Comparison of ENCODE assay signal across 9 cellular contexts in the genomic region with DNA sequence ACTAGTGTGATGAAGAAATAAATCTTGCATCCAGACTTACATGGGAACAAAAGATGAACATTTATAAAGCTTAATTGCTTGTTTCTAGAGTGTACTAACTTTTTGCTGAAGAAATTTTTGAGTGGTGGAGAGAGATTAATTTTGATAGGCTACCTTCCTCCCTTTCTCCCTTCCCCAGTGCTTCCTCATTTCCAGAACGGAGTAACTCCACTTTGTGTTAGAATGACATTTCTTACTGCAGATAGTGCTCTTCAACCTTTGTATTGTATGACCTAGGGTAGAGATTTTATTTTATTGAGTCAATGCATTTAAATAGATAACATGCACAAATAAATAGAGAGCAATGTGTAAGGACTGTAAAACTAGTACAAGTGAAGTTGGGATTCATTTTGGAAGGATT. TPM values are rescaled to one million over a fixed set of nuclear protein-coding genes. Genes with fewer than 3 reads are reported as not detected.
DNase-seq lines count a peak whose midpoint lies in the region; ATAC-seq and TF ChIP-seq lines count a peak whose summit lies in the region.
"Had no signal": no experiment of that assay in that cellular context is flagged by ENCODE, and none has a peak within 500 bp of the region (broad histone marks: within the 10 kb centered on the region; RNA-seq: fewer than 3 reads in every experiment).

No MANE protein-coding gene starts in this region.

- no peaks in the 10 kb centered on the region for H3K36me3 ChIP-seq in SK-N-SH (replicated peaks in 1 of 2; ENCODE audit: control insufficient read depth in 1 of 2, insufficient read depth in 2 of 2, low read length in 1 of 2)
- peaks cover 8% of the 10 kb centered on the region; the same call in 1 of the 2 replicates for H3K36me3 ChIP-seq in SJCRH30

- no peak for TF ChIP-seq RAD21 in SK-N-SH (IDR thresholded peaks at IDR 0.05; ENCODE audit: low read length)

- TF ChIP-seq CTCF in SK-N-SH (IDR thresholded peaks at IDR 0.05), result no peak
- no peak for TF ChIP-seq CTCF in fibroblast of mammary gland (conservative IDR thresholded peaks at IDR 0.05; ENCODE audit: control insufficient read depth, insufficient read depth, low read depth, low read length)

- H3K4me3 ChIP-seq in SK-N-SH (ENCODE audit: low read depth in 2 of 2, low read length in 1 of 2) (peak overlapping the region; percentile 85 to 96), SJCRH30 (peak overlapping the region; percentile 90), fibroblast of mammary gland (ENCODE audit: control insufficient read depth, low read depth, low read length) (peak overlapping the region; percentile 85)

- H4K20me1 ChIP-seq in SK-N-SH (ENCODE audit: insufficient read depth), result peaks cover 13% of the 10 kb centered on the region; the same call in 1 of the 2 replicates

- H3K4me2 ChIP-seq in SK-N-SH, result peak overlapping the region; percentile 87

- H3K9me2 ChIP-seq in SK-N-SH, result no peaks in the 10 kb centered on the region

- peaks cover 70% of the 10 kb centered on the region for H3K36me3 Mint-ChIP-seq in stimulated activated effector memory CD8-positive, alpha-beta T cell treated with anti-CD3 and anti-CD28 coated beads, Interleukin-12 subunit alpha, Interleukin-12 subunit beta, amount 100 ng/mL, for 72 hours

- ATAC-seq in SK-N-SH treated with all-trans-retinoic acid at 6 μM for 48 hours (no peak), GM19452 (IDR thresholded peaks at IDR 0.05; ENCODE audit: unreplicated experiment) (no peak)
- no peak for ATAC-seq in stimulated activated effector memory CD8-positive, alpha-beta T cell treated with anti-CD3 and anti-CD28 coated beads, Interleukin-12 subunit alpha, Interleukin-12 subunit beta, amount 100 ng/mL, for 72 hours

- H3K79me2 ChIP-seq in SK-N-SH (ENCODE audit: insufficient read depth), result peaks cover 64% of the 10 kb centered on the region

- H3K9me3 Mint-ChIP-seq in stimulated activated effector memory CD8-positive, alpha-beta T cell treated with anti-CD3 and anti-CD28 coated beads, Interleukin-12 subunit alpha, Interleukin-12 subunit beta, amount 100 ng/mL, for 72 hours, result no peaks in the 10 kb centered on the region

- peak overlapping the region; percentile 95 for H3K9ac ChIP-seq in SK-N-SH

- peaks cover 37% of the 10 kb centered on the region for H3K4me1 Mint-ChIP-seq in stimulated activated effector memory CD8-positive, alpha-beta T cell treated with anti-CD3 and anti-CD28 coated beads, Interleukin-12 subunit alpha, Interleukin-12 subunit beta, amount 100 ng/mL, for 72 hours

- peaks cover 4% of the 10 kb centered on the region for H3F3A ChIP-seq in SK-N-SH (replicated peaks; ENCODE audit: insufficient read depth)

- H3K27me3 ChIP-seq in SK-N-SH (ENCODE audit: insufficient read depth), result no peaks in the 10 kb centered on the region
- no peaks in the 10 kb centered on the region for H3K27me3 ChIP-seq in SJCRH30

- DNase-seq in SK-N-SH (no peak), SJCRH30 (peak in 1 of 2 experiments; percentile 12), fibroblast of mammary gland (ENCODE audit: low read depth) (no peak), NCI-H1436 treated with DMSO at 0.1 percent for 48 hours (lab: John Stamatoyannopoulos, UW) (no peak)
- DNase-seq in stimulated activated effector memory CD8-positive, alpha-beta T cell treated with anti-CD3 and anti-CD28 coated beads, Interleukin-12 subunit alpha, Interleukin-12 subunit beta, amount 100 ng/mL, for 72 hours (ENCODE audit: low spot score in 2 of 2), result no peak
- DNase-seq in stimulated activated CD4-positive, alpha-beta T cell treated with anti-CD3 and anti-CD28 coated beads, Interleukin-12 subunit alpha, Interleukin-12 subunit beta, amount 100 ng/mL, for 4 hours, result no peak
- DNase-seq: foreskin melanocyte had no signal

- peak overlapping the region; percentile 91 for H3K27ac Mint-ChIP-seq in stimulated activated effector memory CD8-positive, alpha-beta T cell treated with anti-CD3 and anti-CD28 coated beads, Interleukin-12 subunit alpha, Interleukin-12 subunit beta, amount 100 ng/mL, for 72 hours

- H3K4me3 Mint-ChIP-seq in stimulated activated effector memory CD8-positive, alpha-beta T cell treated with anti-CD3 and anti-CD28 coated beads, Interleukin-12 subunit alpha, Interleukin-12 subunit beta, amount 100 ng/mL, for 72 hours, result peak overlapping the region; percentile 86

- no peak for TF ChIP-seq EP300 in SK-N-SH (IDR thresholded peaks at IDR 0.05; ENCODE audit: borderline replicate concordance in 1 of 2, low read depth in 1 of 2, low read length in 1 of 2)

- POLR2A ChIA-PET in SK-N-SH (lab: Yijun Ruan, JAX), result interaction anchor here (0.6 kb wide), 1 partner anchor 26 kb away, joined by 3 read pairs; no protein-coding TSS in a partner anchor

- H3K9me3 ChIP-seq in SK-N-SH, result no peaks in the 10 kb centered on the region
- no peaks in the 10 kb centered on the region for H3K9me3 ChIP-seq in SJCRH30 (replicated peaks)

- CTCF ChIA-PET in SK-N-SH (lab: Yijun Ruan, JAX), result interaction anchor here (0.5 to 2.2 kb wide), 8 partner anchors 9 to 144 kb away, joined by 3 to 7 read pairs (median 3); a partner anchor contains a TSS

- H2AFZ ChIP-seq in SK-N-SH (ENCODE audit: low read depth), result 0 out of 2 replicates have a peak overlapping the region, but pooled peaks have one; percentile 88

- peak overlapping the region; percentile 82 to 95 for H3K27ac ChIP-seq in SK-N-SH (ENCODE audit: low read depth in 2 of 2, low read length in 1 of 2)
- no peak overlapping the region for H3K27ac ChIP-seq in SJCRH30

- H3K4me1 ChIP-seq in SK-N-SH (ENCODE audit: control insufficient read depth in 1 of 2, insufficient read depth in 2 of 2, low read depth in 1 of 2, low read length in 1 of 2) (peaks cover 0 to 11% of the 10 kb centered on the region in 2 experiments; a peak in 3 of 4 replicates), SJCRH30 (peaks cover 8% of the 10 kb centered on the region; the same call in 1 of the 2 replicates)

- WGBS in SK-N-SH (ENCODE audit: low lambda C conversion rate), result 36% methylated on average over 1 of the region's 1 CpG

TF ChIP-seq in SK-N-SH, 30 proteins besides CTCF, POLR2A, EP300 and RAD21:
- TF ChIP-seq RXRA (IDR thresholded peaks at IDR 0.05; ENCODE audit: borderline replicate concordance, low read depth) (no peak), FOXJ3 (CRISPR knock-in tag; IDR thresholded peaks at IDR 0.05) (no peak), NFIC (IDR thresholded peaks at IDR 0.05; ENCODE audit: borderline replicate concordance) (no peak), EZH2phosphoT487 (IDR thresholded peaks at IDR 0.05; ENCODE audit: borderline replicate concordance, low read depth) (no peak), MXI1 (IDR thresholded peaks at IDR 0.05; ENCODE audit: low read depth, low read length) (no peak), FOXM1 (IDR thresholded peaks at IDR 0.05; ENCODE audit: low read depth) (no peak), GABPA (IDR thresholded peaks at IDR 0.05; ENCODE audit: low read depth) (no peak), ELF1 (IDR thresholded peaks at IDR 0.05) (no peak), SMC3 (IDR thresholded peaks at IDR 0.05; ENCODE audit: low read depth, low read length) (no peak)
- TF ChIP-seq, protein P1, sequence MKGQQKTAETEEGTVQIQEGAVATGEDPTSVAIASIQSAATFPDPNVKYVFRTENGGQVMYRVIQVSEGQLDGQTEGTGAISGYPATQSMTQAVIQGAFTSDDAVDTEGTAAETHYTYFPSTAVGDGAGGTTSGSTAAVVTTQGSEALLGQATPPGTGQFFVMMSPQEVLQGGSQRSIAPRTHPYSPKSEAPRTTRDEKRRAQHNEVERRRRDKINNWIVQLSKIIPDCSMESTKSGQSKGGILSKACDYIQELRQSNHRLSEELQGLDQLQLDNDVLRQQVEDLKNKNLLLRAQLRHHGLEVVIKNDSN (IDR thresholded peaks at IDR 0.05; ENCODE audit: borderline replicate concordance, low read depth), result no peak
- TF ChIP-seq, protein P2, sequence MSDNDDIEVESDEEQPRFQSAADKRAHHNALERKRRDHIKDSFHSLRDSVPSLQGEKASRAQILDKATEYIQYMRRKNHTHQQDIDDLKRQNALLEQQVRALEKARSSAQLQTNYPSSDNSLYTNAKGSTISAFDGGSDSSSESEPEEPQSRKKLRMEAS (IDR thresholded peaks at IDR 0.05; ENCODE audit: low read depth), result no peak

TF ChIP-seq in SK-N-SH treated with all-trans-retinoic acid at 6 μM for 48 hours, 23 proteins besides CTCF, POLR2A, EP300 and RAD21:
- TF ChIP-seq SNAI2 (CRISPR knock-in tag; IDR thresholded peaks at IDR 0.05) (no peak), ZFP30 (CRISPR knock-in tag; IDR thresholded peaks at IDR 0.05) (no peak), ESRRG (CRISPR knock-in tag; IDR thresholded peaks at IDR 0.05) (no peak)
TF ChIP-seq in SK-N-SH treated with all-trans-retinoic acid at 6 μM for 48 hours: peak in this region for 0.

RNA-seq across cellular contexts. Expression of a gene that starts 1.9 kb away (rescaled TPM):
- polyA plus RNA-seq in SK-N-SH (2012; rRNA removed), result 74.6 and 86.3 TPM in 2 replicates
- 121 and 169 TPM in 2 replicates for polyA plus RNA-seq in SK-N-SH (2012; cell fraction: cytosol; rRNA removed)
- polyA plus RNA-seq in SK-N-SH (2012; cell fraction: nucleus; rRNA removed), result 49.8 and 108 TPM in 2 replicates
- 87.8 and 94.3 TPM in 2 replicates for total RNA-seq in SJCRH30 (2014; rRNA removed; shearing (Covaris generic))
